9 cellular contexts compared by ENCODE assay signal in genomic region chr22:23896166-23896522, GRCh38. TPM values are rescaled to one million over a fixed set of nuclear protein-coding genes. Genes with fewer than 3 reads are reported as not detected.
DNase-seq lines count a peak whose midpoint lies in the region; ATAC-seq and TF ChIP-seq lines count a peak whose summit lies in the region.
"Had no signal": no experiment of that assay in that cellular context is flagged by ENCODE, and none has a peak within 500 bp of the region (broad histone marks: within the 10 kb centered on the region; RNA-seq: fewer than 3 reads in every experiment).

No MANE protein-coding gene starts in this region.

- no peak overlapping the region for H3K27ac ChIP-seq in H9 (ENCODE audit: insufficient read length, low read depth, low read length)
- H3K27ac ChIP-seq in PC-9, result no peak overlapping the region
- H3K27ac ChIP-seq: foreskin keratinocyte had no signal

- H3K27me3 ChIP-seq in H9 (ENCODE audit: insufficient read depth, low read length) (no peaks in the 10 kb centered on the region), PC-9 (ENCODE audit: insufficient read depth, low read depth) (no peaks in the 10 kb centered on the region), skeletal muscle satellite cell (ENCODE audit: control insufficient read depth, insufficient read depth, low read length) (no peaks in the 10 kb centered on the region)
- H3K27me3 ChIP-seq: foreskin keratinocyte had no signal

- peaks cover 6% of the 10 kb centered on the region for H3K79me1 ChIP-seq in H9 (ENCODE audit: insufficient read depth, low read depth, low read length, poor library complexity, severe bottlenecking)

- H4K91ac ChIP-seq in H9 (ENCODE audit: insufficient read length, low read depth, low read length), result no peak overlapping the region

- no peak overlapping the region for H2BK15ac ChIP-seq in H9 (ENCODE audit: low read depth, low read length)

- peaks cover 41 to 47% of the 10 kb centered on the region in 2 experiments for H3K4me1 Mint-ChIP-seq in H9
- peaks cover 5% of the 10 kb centered on the region for H3K4me1 Mint-ChIP-seq in endothelial cell (ENCODE audit: unreplicated experiment)

- ATAC-seq in GM19023 (IDR thresholded peaks at IDR 0.05; ENCODE audit: unreplicated experiment), result no peak
- ATAC-seq: foreskin keratinocyte had no signal

- H3K27me3 Mint-ChIP-seq in H9 (ENCODE audit: low read depth) (peaks cover 29% of the 10 kb centered on the region), endothelial cell (ENCODE audit: unreplicated experiment) (peaks cover 10% of the 10 kb centered on the region)

- TF ChIP-seq CTCF in H9 (conservative IDR thresholded peaks at IDR 0.05) (no peak), PC-9 (conservative IDR thresholded peaks at IDR 0.05) (no peak), endothelial cell (IDR thresholded peaks at IDR 0.05; ENCODE audit: unreplicated experiment) (no peak)

- H4K8ac ChIP-seq in H9 (replicated peaks; ENCODE audit: insufficient read length, low read depth, low read length), result no peak overlapping the region

- no peak overlapping the region for H3K23ac ChIP-seq in H9 (ENCODE audit: insufficient read length, low read depth, low read length)

- H3K56ac ChIP-seq in H9 (ENCODE audit: insufficient read length, low read depth, low read length), result no peak overlapping the region

- POLR2A ChIA-PET in PC-9 (lab: Charles Lee; ENCODE audit: unreplicated experiment), result interaction anchor here (0.6 kb wide), 1 partner anchor 31 kb away, joined by 6 read pairs; no protein-coding TSS in a partner anchor

- H3T11ph ChIP-seq in H9 (ENCODE audit: low read length), result no peak overlapping the region

- no peak overlapping the region for H3K4me2 ChIP-seq in H9 (ENCODE audit: insufficient read depth, insufficient read length, low read length)
- H3K4me2 ChIP-seq in PC-9, result peak overlapping the region; percentile 100
- H3K4me2 ChIP-seq in skeletal muscle satellite cell (ENCODE audit: low read length), result peak overlapping the region; percentile 97

- peaks cover 8% of the 10 kb centered on the region for H3K23me2 ChIP-seq in H9 (ENCODE audit: insufficient read length, low read depth, low read length, poor library complexity, severe bottlenecking)

- peak overlapping the region; percentile 44 for H4K5ac ChIP-seq in H9 (ENCODE audit: insufficient read length, low read depth, low read length)

- H3F3A ChIP-seq in PC-9 (ENCODE audit: insufficient read depth, low read depth), result peaks cover 70% of the 10 kb centered on the region; the same call in 1 of the 2 replicates

- intact Hi-C loops in PC-9 (cut with micrococcal nuclease; ENCODE audit: unreplicated experiment), result no loop called here

- DNase-seq in H9, result no peak
- no peak for DNase-seq in PC-9
- no peak for DNase-seq in endothelial cell (ENCODE audit: low spot score)
- DNase-seq in NCI-H82 (lab: John Stamatoyannopoulos, UW), result no peak
- DNase-seq in dedifferentiated amniotic fluid mesenchymal stem cell (ENCODE audit: extremely low spot score), result no peak
- DNase-seq: foreskin keratinocyte, NCI-H1930 had no signal

- no peak overlapping the region for H3K4ac ChIP-seq in H9 (ENCODE audit: low read depth, low read length)

- H2AFZ ChIP-seq in H9 (ENCODE audit: low read length) (no peak overlapping the region), PC-9 (no peak overlapping the region)

- H3K9me3 Mint-ChIP-seq in H9 (peaks cover 32 to 33% of the 10 kb centered on the region in 2 experiments), endothelial cell (ENCODE audit: unreplicated experiment) (no peaks in the 10 kb centered on the region)

- H3K4me1 ChIP-seq in H9 (ENCODE audit: insufficient read depth, low read length), result peaks cover 3% of the 10 kb centered on the region; the same call in 1 of the 2 replicates
- peaks cover 19% of the 10 kb centered on the region for H3K4me1 ChIP-seq in PC-9 (replicated peaks; ENCODE audit: insufficient read depth)
- H3K4me1 ChIP-seq in skeletal muscle satellite cell (ENCODE audit: control insufficient read depth, insufficient read depth, low read length), result peaks cover 14% of the 10 kb centered on the region
- H3K4me1 ChIP-seq: foreskin keratinocyte had no signal

- H3K4me3 Mint-ChIP-seq in H9, result peak overlapping the region; percentile 94
- H3K4me3 Mint-ChIP-seq in endothelial cell (ENCODE audit: unreplicated experiment), result peak overlapping the region; percentile 37

- no peak overlapping the region for H2BK5ac ChIP-seq in H9 (ENCODE audit: insufficient read length, low read length)

- H3K27ac Mint-ChIP-seq in H9 (no peak overlapping the region), endothelial cell (ENCODE audit: unreplicated experiment) (no peak overlapping the region)

- H3K4me3 ChIP-seq in PC-9 (peak overlapping the region; percentile 80; the same call in 1 of the 2 replicates), skeletal muscle satellite cell (ENCODE audit: low read length) (peak overlapping the region; percentile 95)

- H3K14ac ChIP-seq in H9 (ENCODE audit: insufficient read depth, low read length), result no peak overlapping the region

- H3K36me3 Mint-ChIP-seq in H9 (ENCODE audit: insufficient read depth in 1 of 3, low read depth in 3 of 3) (peaks cover 53 to 60% (median 56%) of the 10 kb centered on the region in 3 experiments), endothelial cell (ENCODE audit: low read depth, unreplicated experiment) (peaks cover 10% of the 10 kb centered on the region)

- H2AK5ac ChIP-seq in H9 (ENCODE audit: insufficient read length, low read length), result no peak overlapping the region

- CTCF ChIA-PET in PC-9 (lab: Charles Lee), result no interaction called here

- H4K20me1 ChIP-seq in H9 (ENCODE audit: control insufficient read depth, insufficient read depth, insufficient read length) (no peaks in the 10 kb centered on the region), PC-9 (ENCODE audit: insufficient read depth) (peaks cover 22% of the 10 kb centered on the region)

- H3K79me2 ChIP-seq in H9 (ENCODE audit: insufficient read depth, low read length), result no peaks in the 10 kb centered on the region
- H3K79me2 ChIP-seq in PC-9 (ENCODE audit: low read depth), result peaks cover 31% of the 10 kb centered on the region

- no TSS peak for BruUV-seq in PC-9 (replicated peaks; lab: Mats Ljungman, UMichigan)

- H2BK120ac ChIP-seq in H9 (ENCODE audit: low read depth, low read length, poor library complexity, severe bottlenecking), result no peak overlapping the region

- H2BK20ac ChIP-seq in H9 (ENCODE audit: low read depth, low read length, poor library complexity, severe bottlenecking), result no peak overlapping the region

- no CpG with 5 or more reads among the region's 5 CpGs for WGBS in H9 (ENCODE audit: extremely low coverage, insufficient read length, low lambda C conversion rate)

- H3K9me2 ChIP-seq in PC-9 (ENCODE audit: insufficient read depth), result no peaks in the 10 kb centered on the region

- H3K18ac ChIP-seq in H9 (ENCODE audit: insufficient read length, low read depth, low read length), result no peak overlapping the region

- H2BK12ac ChIP-seq in H9 (ENCODE audit: insufficient read length, low read depth, low read length), result no peak overlapping the region

- no peaks in the 10 kb centered on the region for H3K9me3 ChIP-seq in H9 (ENCODE audit: control insufficient read depth, low read depth, low read length)
- no peaks in the 10 kb centered on the region for H3K9me3 ChIP-seq in PC-9 (ENCODE audit: insufficient read depth, low read depth)
- H3K9me3 ChIP-seq in skeletal muscle satellite cell (replicated peaks; ENCODE audit: low read length), result no peaks in the 10 kb centered on the region

- no peak overlapping the region for H3K9ac ChIP-seq in H9 (ENCODE audit: extremely low read depth, insufficient read length, low read length)
- peak overlapping the region; percentile 89 for H3K9ac ChIP-seq in skeletal muscle satellite cell (ENCODE audit: low read depth, low read length)

- H3K36me3 ChIP-seq in PC-9 (ENCODE audit: low read depth) (peaks cover 23% of the 10 kb centered on the region), skeletal muscle satellite cell (ENCODE audit: insufficient read depth, low read length) (peaks cover 19% of the 10 kb centered on the region)

RNA-seq across cellular contexts. Expression of gene MIF, which starts 2.0 kb away (rescaled TPM):
- total RNA-seq in H9 (2021), result 1,068 and 1,091 TPM in 2 replicates
- total RNA-seq in PC-9 (2021), result 531 and 695 TPM in 2 replicates
- 306 TPM for total RNA-seq in endothelial cell (ENCODE audit: unreplicated experiment)
- total RNA-seq in skeletal muscle satellite cell (2012; rRNA removed), result 317 and 338 TPM in 2 replicates

RNA-seq across cellular contexts. Expression of gene SLC2A11, which starts 38.5 kb away (rescaled TPM):
- total RNA-seq in H9 (2021) (12.1 and 15.0 TPM in 2 replicates), PC-9 (2021) (24.0 and 26.9 TPM in 2 replicates), endothelial cell (ENCODE audit: unreplicated experiment) (9.2 TPM)
- total RNA-seq in skeletal muscle satellite cell (2012; rRNA removed), result 7.2 and 9.6 TPM in 2 replicates

RNA-seq across cellular contexts. Expression of gene DERL3, which starts 57.3 kb away (rescaled TPM):
- total RNA-seq in H9 (2021), result 9.0 and 9.8 TPM in 2 replicates
- 0.41 and 1.2 TPM in 2 replicates for total RNA-seq in PC-9 (2021)
- 1.3 TPM for total RNA-seq in endothelial cell (ENCODE audit: unreplicated experiment)
- total RNA-seq in skeletal muscle satellite cell (2012; rRNA removed), result under 0.01 and 0.22 TPM in 2 replicates
